Comparison of ENCODE assay signal across 19 cellular contexts in the genomic region with DNA sequence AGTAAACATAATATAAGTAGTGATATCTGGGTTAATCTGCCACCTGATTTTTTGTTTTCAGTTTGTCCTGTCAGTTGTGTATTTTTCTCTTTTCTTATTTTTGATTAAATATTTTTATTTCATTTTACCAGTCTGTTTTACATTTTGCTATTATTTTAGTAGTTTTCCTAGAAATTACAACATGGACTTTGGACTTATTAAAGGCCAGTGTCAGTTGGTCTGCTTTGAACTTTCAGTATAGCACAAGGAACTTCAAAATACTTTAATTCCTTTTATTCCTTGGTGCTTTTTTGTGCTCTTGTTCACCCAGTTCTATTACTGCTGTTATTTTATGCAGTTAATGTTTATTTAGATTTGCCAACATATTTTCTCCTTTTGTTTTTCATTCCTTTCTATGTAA.
DNase-seq lines count a peak whose midpoint lies in the region; ATAC-seq, FAIRE-seq and TF ChIP-seq lines count a peak whose summit lies in the region.
"Had no signal": no experiment of that assay in that cellular context is flagged by ENCODE, and none has a peak within 500 bp of the region (broad histone marks: within the 10 kb centered on the region; RNA-seq: fewer than 3 reads in every experiment).

No MANE protein-coding gene starts in this region.

- FAIRE-seq in GM19239 (lab: Jason Lieb, UNC) = peak; percentile 66
- FAIRE-seq: TTC549 had no signal

- ATAC-seq in CD4-positive, alpha-beta T cell (ENCODE audit: poor library complexity) = no peak
- no peak for ATAC-seq in GM21423 (IDR thresholded peaks at IDR 0.05; ENCODE audit: unreplicated experiment)
- ATAC-seq: esophagus mucosa had no signal

- H3K4me2 ChIP-seq in osteoblast (ENCODE audit: insufficient read depth, low read length) = peak overlapping the region; percentile 90

- H4K20me1 ChIP-seq in osteoblast (ENCODE audit: insufficient read depth, low read length) = no peaks in the 10 kb centered on the region

- H3K4me1 ChIP-seq in colonic mucosa (peaks cover 4% of the 10 kb centered on the region), osteoblast (ENCODE audit: insufficient read depth, low read length) (peaks cover 23% of the 10 kb centered on the region)

- H3K4me3 ChIP-seq in colonic mucosa = no peak overlapping the region
- H3K4me3 ChIP-seq in osteoblast (ENCODE audit: insufficient read depth, low read length) = no peak overlapping the region
- H3K4me3 ChIP-seq in H7 (ENCODE audit: insufficient read depth, low read depth, low read length) = no peak overlapping the region

- peak overlapping the region; percentile 90 for H3K4me3 Mint-ChIP-seq in CD4-positive, alpha-beta T cell

- peaks cover 30% of the 10 kb centered on the region for H3K36me3 Mint-ChIP-seq in CD4-positive, alpha-beta T cell (ENCODE audit: low read depth)

- H3K27ac ChIP-seq in CD4-positive, alpha-beta T cell (ENCODE audit: low read depth, low read length) = no peak overlapping the region
- peak overlapping the region; percentile 76 for H3K27ac ChIP-seq in colonic mucosa
- peak overlapping the region; percentile 89 for H3K27ac ChIP-seq in osteoblast (ENCODE audit: low read depth, low read length)
- H3K27ac ChIP-seq: brain microvascular endothelial cell, neutrophil had no signal

- DNase-seq in CD4-positive, alpha-beta T cell = no peak
- DNase-seq in GM19239 (ENCODE audit: insufficient read length, low spot score) (no peak), colonic mucosa (no peak), osteoblast (ENCODE audit: insufficient read length, low spot score, missing footprints) (no peak), H7 (no peak), posterior cingulate gyrus (no peak)
- DNase-seq: activated CD4-positive, alpha-beta memory T cell treated with anti-CD3 and anti-CD28 coated beads, Interleukin-2, amount 10 ng/mL, durations not matched to agents 7 days and 5 days; activated gamma-delta T cell; brain microvascular endothelial cell; DMS79; dorsolateral prefrontal cortex; NCI-H2029; NCI-H510A treated with DMSO at 0.1 percent for 48 hours; SIG-M5; trophoblast cell had no signal

- H3K36me3 ChIP-seq in colonic mucosa (no peaks in the 10 kb centered on the region), osteoblast (ENCODE audit: insufficient read depth, low read length) (no peaks in the 10 kb centered on the region), H7 (replicated peaks; ENCODE audit: control insufficient read depth, insufficient read depth, low read length) (no peaks in the 10 kb centered on the region; the same call in 1 of the 2 replicates)
- H3K36me3 ChIP-seq: brain microvascular endothelial cell, neutrophil had no signal

- intact Hi-C loops in CD4-positive, alpha-beta T cell (cut with DNase I, micrococcal nuclease) = no loop called here
- intact Hi-C loops in colonic mucosa (cut with DNase I) = no loop called here
- intact Hi-C loops in posterior cingulate gyrus (cut with DNase I) = no loop called here

- no peak overlapping the region for H3K9ac ChIP-seq in colonic mucosa (ENCODE audit: low read depth in 2 of 2, low read length in 2 of 2)

- H2AFZ ChIP-seq in osteoblast (ENCODE audit: low read length) = no peak overlapping the region

- TF ChIP-seq CTCF in CD4-positive, alpha-beta T cell (IDR thresholded peaks at IDR 0.05) = no peak
- TF ChIP-seq CTCF in colonic mucosa (IDR thresholded peaks at IDR 0.05) = no peak
- no peak for TF ChIP-seq CTCF in osteoblast (IDR thresholded peaks at IDR 0.05; ENCODE audit: extremely low read depth, low read depth, low read length)

- peaks cover 48% of the 10 kb centered on the region for H3K4me1 Mint-ChIP-seq in CD4-positive, alpha-beta T cell (ENCODE audit: low read depth)

- CTCF ChIA-PET in CD4-positive, alpha-beta T cell (lab: Charles Lee) = interaction anchor here (1.8 to 2.4 kb wide), 2 partner anchors 10 to 150 kb away, joined by 5 to 7 read pairs; partner anchors contain the start of gene PDS5B

- POLR2A ChIA-PET in CD4-positive, alpha-beta T cell (lab: Charles Lee) = interaction anchor here (1.3 to 1.6 kb wide), 3 partner anchors 49 to 197 kb away, joined by 4 to 7 read pairs (median 4); partner anchors contain the start of genes N4BP2L2 and PDS5B

- peak overlapping the region; percentile 97 for H3K27ac Mint-ChIP-seq in CD4-positive, alpha-beta T cell

- H3K27me3 Mint-ChIP-seq in CD4-positive, alpha-beta T cell = no peaks in the 10 kb centered on the region
- H3K27me3 Mint-ChIP-seq: activated CD4-positive, alpha-beta memory T cell treated with anti-CD3 and anti-CD28 coated beads, Interleukin-2, amount 10 ng/mL, durations not matched to agents 7 days and 5 days had no signal

- H3K9me3 Mint-ChIP-seq in CD4-positive, alpha-beta T cell = no peaks in the 10 kb centered on the region
- H3K9me3 Mint-ChIP-seq: activated CD4-positive, alpha-beta memory T cell treated with anti-CD3 and anti-CD28 coated beads, Interleukin-2, amount 10 ng/mL, durations not matched to agents 7 days and 5 days had no signal

- H3K27me3 ChIP-seq in CD4-positive, alpha-beta T cell (ENCODE audit: control insufficient read depth, insufficient read depth, low read length) = no peaks in the 10 kb centered on the region
- H3K27me3 ChIP-seq in colonic mucosa = no peaks in the 10 kb centered on the region
- H3K27me3 ChIP-seq in osteoblast (ENCODE audit: insufficient read depth, low read length) = no peaks in the 10 kb centered on the region
- H3K27me3 ChIP-seq in H7 (ENCODE audit: control insufficient read depth, insufficient read depth, low read length) = no peaks in the 10 kb centered on the region
- H3K27me3 ChIP-seq: brain microvascular endothelial cell, dorsolateral prefrontal cortex, neutrophil had no signal

- no peaks in the 10 kb centered on the region for H3K9me3 ChIP-seq in CD4-positive, alpha-beta T cell (ENCODE audit: control insufficient read depth, low read length)
- H3K9me3 ChIP-seq in colonic mucosa = no peaks in the 10 kb centered on the region
- no peaks in the 10 kb centered on the region for H3K9me3 ChIP-seq in osteoblast (ENCODE audit: low read depth, low read length)
- H3K9me3 ChIP-seq: neutrophil had no signal

- H3K79me2 ChIP-seq in osteoblast (ENCODE audit: insufficient read depth, low read length) = no peaks in the 10 kb centered on the region
